Comparison of ENCODE assay signal across 7 cellular contexts in genomic region chr12:94930772-94931171, GRCh38.
"Had no signal": no experiment of that assay in that cellular context is flagged by ENCODE, and none has a peak within 500 bp of the region (broad histone marks: within the 10 kb centered on the region; RNA-seq: fewer than 3 reads in every experiment).

No MANE protein-coding gene starts in this region.

- DNase-seq: IMR-90, KBM-7, KG1 had no signal

- H3K4me2 ChIP-seq: KMS-11 had no signal

- H3K27ac ChIP-seq: HL-60, KMS-11 had no signal

- H3K4me3 ChIP-seq: K562 had no signal

- H3K9ac ChIP-seq: KMS-11 had no signal

- FAIRE-seq: HTR-8/SVneo, K562 had no signal

- ATAC-seq: K562 had no signal
